In the genomic region with DNA sequence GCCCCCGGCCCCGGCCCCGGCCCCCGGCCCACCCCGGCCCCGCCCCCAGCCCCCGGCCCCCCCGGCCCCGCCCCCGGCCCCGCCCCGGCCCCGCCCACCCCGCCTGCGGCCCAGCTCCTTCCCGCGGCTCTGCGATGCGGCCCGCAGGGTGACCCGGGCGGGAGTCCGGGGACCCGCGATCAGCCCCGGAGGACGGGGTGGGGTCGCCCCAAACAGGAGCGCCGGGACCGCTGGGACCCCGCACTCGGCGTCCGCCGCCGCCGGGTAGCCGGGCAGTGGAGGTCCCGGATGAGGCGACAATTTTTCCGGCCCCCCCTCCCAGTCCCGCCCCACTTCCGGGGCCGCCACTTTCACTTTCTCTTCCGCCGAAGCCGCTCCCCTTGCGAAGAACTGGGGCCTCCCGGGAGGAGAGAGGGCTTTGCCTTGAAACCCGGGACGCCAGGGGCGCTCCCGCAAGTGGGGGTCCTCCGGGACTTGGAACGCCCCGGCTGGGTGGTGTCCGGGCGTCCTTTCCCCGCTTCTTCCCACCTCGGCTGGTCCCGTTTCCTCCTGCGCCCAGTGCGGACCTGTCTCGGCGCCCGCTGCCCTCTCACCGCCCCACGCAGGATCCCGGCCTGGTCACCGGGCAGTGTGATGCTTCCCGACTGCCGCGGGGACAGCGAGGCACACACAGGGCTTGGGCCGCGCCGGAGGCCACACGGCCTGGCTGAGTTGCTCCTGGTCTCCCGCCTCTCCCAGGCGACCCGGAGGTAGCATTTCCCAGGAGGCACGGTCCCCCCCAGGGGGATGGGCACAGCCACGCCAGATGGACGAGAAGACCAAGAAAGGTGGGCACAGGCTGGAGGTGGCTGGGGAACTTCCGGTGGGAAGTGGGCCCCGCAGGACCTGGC, we compare ENCODE assay signal across 8 cellular contexts. TPM values are rescaled to one million over a fixed set of nuclear protein-coding genes. Genes with fewer than 3 reads are reported as not detected.
A peak's percentile ranks its signal among the peaks of the same experiment; 100 is the strongest.
DNase-seq lines count a peak whose midpoint lies in the region; ATAC-seq and TF ChIP-seq lines count a peak whose summit lies in the region.

Gene RBCK1 (plus strand): TSS at position 347 of the 890 bp plus-strand sequence. CDS start 459 bp downstream, at position 806.

- TF ChIP-seq CTCF in esophagus muscularis mucosa (IDR thresholded peaks at IDR 0.05) = no peak

- WGBS in esophagus muscularis mucosa = 0% methylated on average over 17 of the region's 87 CpGs

- H3K36me3 ChIP-seq in esophagus muscularis mucosa = peaks cover 0 to 35% (median 15%) of the 10 kb centered on the region in 4 donors

- no peaks in the 10 kb centered on the region for H3K27me3 ChIP-seq in esophagus muscularis mucosa

- peak within 1 kb of the TSS; percentile 97 for H3K4me3 Mint-ChIP-seq in activated T-cell treated with anti-CD3 and anti-CD28 coated beads, Interleukin-2, amount 50 U/mL, for 4 hours

- peaks cover 32% of the 10 kb centered on the region for H3K36me3 Mint-ChIP-seq in activated T-cell treated with anti-CD3 and anti-CD28 coated beads, Interleukin-2, amount 50 U/mL, for 4 hours (ENCODE audit: insufficient read depth)

- H3K4me1 ChIP-seq in esophagus muscularis mucosa = peaks cover 16 to 31% (median 29%) of the 10 kb centered on the region in 4 donors

- H3K27ac ChIP-seq in esophagus muscularis mucosa (replicated peaks in 1 of 4) = peak within 1 kb of the TSS; percentile 82 to 97 (median 95)

- H3K4me3 ChIP-seq in esophagus muscularis mucosa = peak within 1 kb of the TSS; percentile 78 to 99 (median 92)

- no peak for TF ChIP-seq EP300 in esophagus muscularis mucosa (IDR thresholded peaks at IDR 0.05)

- no peak for TF ChIP-seq POLR2A in esophagus muscularis mucosa (IDR thresholded peaks at IDR 0.05; ENCODE audit: low read depth)

- intact Hi-C loops in esophagus muscularis mucosa (cut with DNase I) = loop anchor here (5.0 kb wide), 3 partner anchors 54 to 69 kb away; partner anchors contain the start of gene TBC1D20

- DNase-seq in DMS114 treated with DMSO at 0.1 percent for 48 hours (lab: John Stamatoyannopoulos, UW; ENCODE audit: unreplicated experiment) = peak; percentile 45
- DNase-seq in HuH-7.5 (ENCODE audit: low spot score) = peak; percentile 98
- peak; percentile 85 for DNase-seq in activated T-cell treated with anti-CD3 and anti-CD28 coated beads, Interleukin-2, amount 50 U/mL, for 4 hours
- DNase-seq in esophagus muscularis mucosa (ENCODE audit: extremely low spot score) = peak; percentile 95
- peak; percentile 88 for DNase-seq in myocyte (ENCODE audit: low read depth)
- DNase-seq in stimulated activated CD8-positive, alpha-beta memory T cell treated with anti-CD3 and anti-CD28 coated beads, Interleukin-7, amount 100 ng/mL, for 4 hours (ENCODE audit: low read depth in 2 of 2) = peak; percentile 79 to 82

- H3K9me3 ChIP-seq in esophagus muscularis mucosa = no peaks in the 10 kb centered on the region

- no peaks in the 10 kb centered on the region for H3K27me3 Mint-ChIP-seq in activated T-cell treated with anti-CD3 and anti-CD28 coated beads, Interleukin-2, amount 50 U/mL, for 4 hours (ENCODE audit: low read depth)

- no peaks in the 10 kb centered on the region for H3K9me3 Mint-ChIP-seq in activated T-cell treated with anti-CD3 and anti-CD28 coated beads, Interleukin-2, amount 50 U/mL, for 4 hours

- ATAC-seq in GM21528 (IDR thresholded peaks at IDR 0.05; ENCODE audit: low FRiP score, unreplicated experiment) = peak; percentile 70
- peak; percentile 80 to 82 for ATAC-seq in activated T-cell treated with anti-CD3 and anti-CD28 coated beads, Interleukin-2, amount 50 U/mL, for 4 hours

- H3K4me1 Mint-ChIP-seq in activated T-cell treated with anti-CD3 and anti-CD28 coated beads, Interleukin-2, amount 50 U/mL, for 4 hours (ENCODE audit: low read depth) = peaks cover 46% of the 10 kb centered on the region

TF ChIP-seq in PFSK-1, 5 proteins besides CTCF, POLR2A, EP300 and RAD21:
- TF ChIP-seq POLR2AphosphoS5 (IDR thresholded peaks at IDR 0.05; ENCODE audit: low read depth, low read length) (peak; percentile 86), FOXP2 (optimal IDR thresholded peaks at IDR 0.05; ENCODE audit: borderline replicate concordance, extremely low read depth, extremely low read length, insufficient read depth) (peak; percentile 49), TAF1 (IDR thresholded peaks at IDR 0.05; ENCODE audit: borderline replicate concordance, insufficient read depth, low read length) (no peak), SIN3A (IDR thresholded peaks at IDR 0.05; ENCODE audit: borderline replicate concordance, insufficient read depth, low read length) (no peak)
- TF ChIP-seq, protein P1, sequence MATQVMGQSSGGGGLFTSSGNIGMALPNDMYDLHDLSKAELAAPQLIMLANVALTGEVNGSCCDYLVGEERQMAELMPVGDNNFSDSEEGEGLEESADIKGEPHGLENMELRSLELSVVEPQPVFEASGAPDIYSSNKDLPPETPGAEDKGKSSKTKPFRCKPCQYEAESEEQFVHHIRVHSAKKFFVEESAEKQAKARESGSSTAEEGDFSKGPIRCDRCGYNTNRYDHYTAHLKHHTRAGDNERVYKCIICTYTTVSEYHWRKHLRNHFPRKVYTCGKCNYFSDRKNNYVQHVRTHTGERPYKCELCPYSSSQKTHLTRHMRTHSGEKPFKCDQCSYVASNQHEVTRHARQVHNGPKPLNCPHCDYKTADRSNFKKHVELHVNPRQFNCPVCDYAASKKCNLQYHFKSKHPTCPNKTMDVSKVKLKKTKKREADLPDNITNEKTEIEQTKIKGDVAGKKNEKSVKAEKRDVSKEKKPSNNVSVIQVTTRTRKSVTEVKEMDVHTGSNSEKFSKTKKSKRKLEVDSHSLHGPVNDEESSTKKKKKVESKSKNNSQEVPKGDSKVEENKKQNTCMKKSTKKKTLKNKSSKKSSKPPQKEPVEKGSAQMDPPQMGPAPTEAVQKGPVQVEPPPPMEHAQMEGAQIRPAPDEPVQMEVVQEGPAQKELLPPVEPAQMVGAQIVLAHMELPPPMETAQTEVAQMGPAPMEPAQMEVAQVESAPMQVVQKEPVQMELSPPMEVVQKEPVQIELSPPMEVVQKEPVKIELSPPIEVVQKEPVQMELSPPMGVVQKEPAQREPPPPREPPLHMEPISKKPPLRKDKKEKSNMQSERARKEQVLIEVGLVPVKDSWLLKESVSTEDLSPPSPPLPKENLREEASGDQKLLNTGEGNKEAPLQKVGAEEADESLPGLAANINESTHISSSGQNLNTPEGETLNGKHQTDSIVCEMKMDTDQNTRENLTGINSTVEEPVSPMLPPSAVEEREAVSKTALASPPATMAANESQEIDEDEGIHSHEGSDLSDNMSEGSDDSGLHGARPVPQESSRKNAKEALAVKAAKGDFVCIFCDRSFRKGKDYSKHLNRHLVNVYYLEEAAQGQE (IDR thresholded peaks at IDR 0.05; ENCODE audit: insufficient read depth in 1 of 2, low read depth in 2 of 2, low read length in 2 of 2) = no peak

RNA-seq across cellular contexts. Expression of gene RBCK1, which starts in this region (rescaled TPM):
- 197 TPM for polyA plus RNA-seq in PFSK-1 (2012; ENCODE audit: insufficient read length, low read depth)
- total RNA-seq in activated T-cell treated with anti-CD3 and anti-CD28 coated beads, Interleukin-2, amount 50 U/mL, for 4 hours = 100 to 1,000 TPM in 2 of 3 donors, 10 to 100 TPM in 1; 87.1 to 104 (median 103) TPM
- total RNA-seq in esophagus muscularis mucosa (10 to 100 TPM; 75.7 to 85.6 (median 80.7) TPM), myocyte (85.1 and 106 TPM in 2 replicates)
- polyA plus RNA-seq in myocyte (2012) = 97.8 TPM

Comparison
In these comparisons a context has a peak if more than half of its experiments do, and no peak if none do; other contexts are left out.
1. Peak in every context shown above with its lines: DNase-seq, ATAC-seq, H3K4me3 ChIP-seq and H3K27ac ChIP-seq.
2. DNase-seq: peak in every context shown above with its lines; median percentile 98 in HuH-7.5; 95 in esophagus muscularis mucosa; 88 in myocyte; 85 in activated T-cell treated with anti-CD3 and anti-CD28 coated beads, Interleukin-2, amount 50 U/mL, for 4 hours; 80 in stimulated activated CD8-positive, alpha-beta memory T cell treated with anti-CD3 and anti-CD28 coated beads, Interleukin-7, amount 100 ng/mL, for 4 hours; 45 in DMS114 treated with DMSO at 0.1 percent for 48 hours.